12 cellular contexts compared by ENCODE assay signal in genomic region chr16:75035410-75035968, GRCh38. TPM values are rescaled to one million over a fixed set of nuclear protein-coding genes. Genes with fewer than 3 reads are reported as not detected.
A peak's percentile ranks its signal among the peaks of the same experiment; 100 is the strongest.
DNase-seq lines count a peak whose midpoint lies in the region; ATAC-seq and TF ChIP-seq lines count a peak whose summit lies in the region.
"Had no signal": no experiment of that assay in that cellular context is flagged by ENCODE, and none has a peak within 500 bp of the region (broad histone marks: within the 10 kb centered on the region; RNA-seq: fewer than 3 reads in every experiment).

No MANE protein-coding gene starts in this region.

- in situ Hi-C loops in G401 (cut with HindIII; ENCODE audit: low sequenced_read_pairs), result no loop called here

- DNase-seq in activated CD8-positive, alpha-beta memory T cell treated with anti-CD3 and anti-CD28 coated beads for 24 hours, result peak; percentile 24
- no peak for DNase-seq in activated CD8-positive, alpha-beta memory T cell treated with anti-CD3 and anti-CD28 coated beads, Interleukin-2, amount 50 U/mL, for 48 hours
- DNase-seq in nephron progenitor cell (no peak), G401 (ENCODE audit: low spot score) (no peak), cerebellar cortex (ENCODE audit: low spot score) (no peak)
- no peak for DNase-seq in effector memory CD8-positive, alpha-beta T cell
- DNase-seq: AML-193; Caco-2; CD8-positive, alpha-beta memory T cell; DND-41; GF-D8 had no signal

- no peak overlapping the region for H3K4me3 Mint-ChIP-seq in activated T-helper 17 cell treated with anti-CD3 and anti-CD28 coated beads, Interleukin-2, amount 50 U/mL, for 72 hours
- no peak overlapping the region for H3K4me3 Mint-ChIP-seq in nephron progenitor cell
- no peak overlapping the region for H3K4me3 Mint-ChIP-seq in effector memory CD8-positive, alpha-beta T cell
- H3K4me3 Mint-ChIP-seq: CD8-positive, alpha-beta memory T cell had no signal

- no peaks in the 10 kb centered on the region for H3K27me3 Mint-ChIP-seq in activated T-helper 17 cell treated with anti-CD3 and anti-CD28 coated beads, Interleukin-2, amount 50 U/mL, for 72 hours
- peaks cover 3% of the 10 kb centered on the region for H3K27me3 Mint-ChIP-seq in nephron progenitor cell (ENCODE audit: low read depth, poor library complexity)
- no peaks in the 10 kb centered on the region for H3K27me3 Mint-ChIP-seq in effector memory CD8-positive, alpha-beta T cell
- H3K27me3 Mint-ChIP-seq: CD8-positive, alpha-beta memory T cell had no signal

- H3K36me3 Mint-ChIP-seq in activated T-helper 17 cell treated with anti-CD3 and anti-CD28 coated beads, Interleukin-2, amount 50 U/mL, for 72 hours (ENCODE audit: low read depth), result peaks cover 33% of the 10 kb centered on the region
- peaks cover 64% of the 10 kb centered on the region for H3K36me3 Mint-ChIP-seq in nephron progenitor cell (ENCODE audit: low read depth)
- H3K36me3 Mint-ChIP-seq in effector memory CD8-positive, alpha-beta T cell (ENCODE audit: insufficient read depth), result no peaks in the 10 kb centered on the region

- H3K4me1 Mint-ChIP-seq in activated T-helper 17 cell treated with anti-CD3 and anti-CD28 coated beads, Interleukin-2, amount 50 U/mL, for 72 hours, result peaks cover 27% of the 10 kb centered on the region
- H3K4me1 Mint-ChIP-seq in nephron progenitor cell, result peaks cover 5% of the 10 kb centered on the region
- no peaks in the 10 kb centered on the region for H3K4me1 Mint-ChIP-seq in effector memory CD8-positive, alpha-beta T cell (ENCODE audit: low read depth in 2 of 2)

- TF ChIP-seq CTCF in nephron progenitor cell (IDR thresholded peaks at IDR 0.05), result no peak

- H3K27ac Mint-ChIP-seq in activated T-helper 17 cell treated with anti-CD3 and anti-CD28 coated beads, Interleukin-2, amount 50 U/mL, for 72 hours, result peak overlapping the region; percentile 40
- peak overlapping the region; percentile 73 for H3K27ac Mint-ChIP-seq in nephron progenitor cell
- H3K27ac Mint-ChIP-seq in effector memory CD8-positive, alpha-beta T cell, result no peak overlapping the region

- no peak for ATAC-seq in activated T-helper 17 cell treated with anti-CD3 and anti-CD28 coated beads, Interleukin-2, amount 50 U/mL, for 72 hours (replicated peaks)
- ATAC-seq in effector memory CD8-positive, alpha-beta T cell (replicated peaks), result no peak

- peaks cover 7% of the 10 kb centered on the region for H3K9me3 Mint-ChIP-seq in activated T-helper 17 cell treated with anti-CD3 and anti-CD28 coated beads, Interleukin-2, amount 50 U/mL, for 72 hours
- peaks cover 36% of the 10 kb centered on the region for H3K9me3 Mint-ChIP-seq in nephron progenitor cell
- H3K9me3 Mint-ChIP-seq in effector memory CD8-positive, alpha-beta T cell, result no peaks in the 10 kb centered on the region
- H3K9me3 Mint-ChIP-seq: CD8-positive, alpha-beta memory T cell had no signal

RNA-seq across cellular contexts. Expression of gene ZNRF1, which starts 36.7 kb away (rescaled TPM):
- 10 to 100 TPM; 58.2 to 88.4 TPM for total RNA-seq in activated T-helper 17 cell treated with anti-CD3 and anti-CD28 coated beads, Interleukin-2, amount 50 U/mL, for 72 hours
- 15.4 and 21.2 TPM in 2 replicates for total RNA-seq in G401 (2014; rRNA removed; shearing (Covaris generic))

RNA-seq across cellular contexts. Expression of gene WDR59, which starts 50.6 kb away (rescaled TPM):
- total RNA-seq in activated T-helper 17 cell treated with anti-CD3 and anti-CD28 coated beads, Interleukin-2, amount 50 U/mL, for 72 hours, result 100 to 1,000 TPM; 107 to 154 TPM
- total RNA-seq in G401 (2014; rRNA removed; shearing (Covaris generic)), result 39.5 and 58.5 TPM in 2 replicates

Comparison
In these comparisons a context has a peak if more than half of its experiments do, and no peak if none do; other contexts are left out.
1. H3K27ac Mint-ChIP-seq: peak in activated T-helper 17 cell treated with anti-CD3 and anti-CD28 coated beads, Interleukin-2, amount 50 U/mL, for 72 hours (single experiment) and nephron progenitor cell (single experiment); none in effector memory CD8-positive, alpha-beta T cell (0 of 2).